11 cellular contexts compared by ENCODE assay signal in genomic region chr5:157570801-157571200, GRCh38. TPM values are rescaled to one million over a fixed set of nuclear protein-coding genes. Genes with fewer than 3 reads are reported as not detected.
DNase-seq lines count a peak whose midpoint lies in the region; ATAC-seq and TF ChIP-seq lines count a peak whose summit lies in the region.
"Had no signal": no experiment of that assay in that cellular context is flagged by ENCODE, and none has a peak within 500 bp of the region (broad histone marks: within the 10 kb centered on the region; RNA-seq: fewer than 3 reads in every experiment).

No MANE protein-coding gene starts in this region.

- peaks cover 40% of the 10 kb centered on the region for H3K4me1 ChIP-seq in effector memory CD4-positive, alpha-beta T cell (ENCODE audit: control insufficient read depth, insufficient read depth, low read length, poor library complexity, severe bottlenecking)
- peaks cover 28% of the 10 kb centered on the region for H3K4me1 ChIP-seq in stomach smooth muscle (ENCODE audit: control insufficient read depth, insufficient read depth, low read length)

- no peaks in the 10 kb centered on the region for H3K9me3 Mint-ChIP-seq in activated naive CD4-positive, alpha-beta T cell treated with anti-CD3 and anti-CD28 coated beads, Interleukin-2, amount 10 ng/mL, durations not matched to agents 7 days and 5 days
- H3K9me3 Mint-ChIP-seq in activated naive CD4-positive, alpha-beta T cell treated with anti-CD3 and anti-CD28 coated beads for 36 hours, result no peaks in the 10 kb centered on the region

- ATAC-seq in HG03439 (IDR thresholded peaks at IDR 0.05; ENCODE audit: unreplicated experiment), result peak; percentile 1

- peak overlapping the region in 1 of 2 donors; percentile 1 for H3K9ac ChIP-seq in stomach smooth muscle (ENCODE audit: low read length in 2 of 2)

- peak overlapping the region; percentile 86 for H3K4me3 Mint-ChIP-seq in activated naive CD4-positive, alpha-beta T cell treated with anti-CD3 and anti-CD28 coated beads, Interleukin-2, amount 10 ng/mL, durations not matched to agents 7 days and 5 days
- H3K4me3 Mint-ChIP-seq in activated naive CD4-positive, alpha-beta T cell treated with anti-CD3 and anti-CD28 coated beads for 36 hours, result no peak overlapping the region

- no peak for TF ChIP-seq CTCF in coronary artery (IDR thresholded peaks at IDR 0.05)
- TF ChIP-seq CTCF in RWPE1 (conservative IDR thresholded peaks at IDR 0.05; ENCODE audit: low read depth), result no peak

- DNase-seq in activated naive CD4-positive, alpha-beta T cell treated with anti-CD3 and anti-CD28 coated beads, Interleukin-2, amount 10 ng/mL, durations not matched to agents 7 days and 5 days, result no peak
- DNase-seq in activated naive CD4-positive, alpha-beta T cell treated with anti-CD3 and anti-CD28 coated beads for 36 hours, result no peak
- DNase-seq in effector memory CD4-positive, alpha-beta T cell, result no peak
- DNase-seq in coronary artery (ENCODE audit: low spot score), result no peak
- no peak for DNase-seq in RWPE1 (ENCODE audit: low spot score)
- DNase-seq in EL, result no peak
- DNase-seq: adrenal gland, NCI-H187 treated with DMSO at 0.1 percent for 48 hours had no signal

- H3K9me3 ChIP-seq in effector memory CD4-positive, alpha-beta T cell (ENCODE audit: control insufficient read depth, low read length), result no peaks in the 10 kb centered on the region
- H3K9me3 ChIP-seq in stomach smooth muscle (ENCODE audit: control insufficient read depth in 2 of 2, low read length in 2 of 2), result no peaks in the 10 kb centered on the region
- H3K9me3 ChIP-seq: adrenal gland, mucosa of descending colon had no signal

- peaks cover 16% of the 10 kb centered on the region for H3K27me3 Mint-ChIP-seq in activated naive CD4-positive, alpha-beta T cell treated with anti-CD3 and anti-CD28 coated beads, Interleukin-2, amount 10 ng/mL, durations not matched to agents 7 days and 5 days
- peaks cover 13% of the 10 kb centered on the region for H3K27me3 Mint-ChIP-seq in activated naive CD4-positive, alpha-beta T cell treated with anti-CD3 and anti-CD28 coated beads for 36 hours (ENCODE audit: low read depth)

- peak overlapping the region; percentile 75 for H3K27ac ChIP-seq in effector memory CD4-positive, alpha-beta T cell (ENCODE audit: insufficient read depth, low read length, poor library complexity, severe bottlenecking)
- H3K27ac ChIP-seq in stomach smooth muscle (ENCODE audit: low read length) (peak overlapping the region; percentile 62), coronary artery (peak overlapping the region in 1 of 2 donors; percentile 66), RWPE1 (no peak overlapping the region)
- H3K27ac ChIP-seq: adrenal gland had no signal

- no peak overlapping the region for H3K4me3 ChIP-seq in effector memory CD4-positive, alpha-beta T cell (ENCODE audit: insufficient read depth, low read depth, low read length, poor library complexity, severe bottlenecking)
- H3K4me3 ChIP-seq in stomach smooth muscle (ENCODE audit: low read length in 2 of 2) (peak overlapping the region in 1 of 2 donors; percentile 45), coronary artery (no peak overlapping the region)
- H3K4me3 ChIP-seq: adrenal gland, mucosa of descending colon had no signal

- intact Hi-C loops in activated naive CD4-positive, alpha-beta T cell treated with anti-CD3 and anti-CD28 coated beads for 36 hours (cut with micrococcal nuclease), result loop anchor here (5.0 kb wide), 1 partner anchor 36 kb away; no protein-coding TSS in a partner anchor

- CTCF ChIA-PET in activated naive CD4-positive, alpha-beta T cell treated with anti-CD3 and anti-CD28 coated beads, Interleukin-2, amount 10 ng/mL, durations not matched to agents 7 days and 5 days (lab: Charles Lee), result interaction anchor here (1.5 kb wide), 2 partner anchors 10 to 26 kb away, joined by 3 to 10 read pairs; no protein-coding TSS in a partner anchor
- CTCF ChIA-PET in activated naive CD4-positive, alpha-beta T cell treated with anti-CD3 and anti-CD28 coated beads for 36 hours (lab: Charles Lee), result no interaction called here
- CTCF ChIA-PET in RWPE1 (lab: Yijun Ruan, JAX), result no interaction called here

- H3K27ac Mint-ChIP-seq in activated naive CD4-positive, alpha-beta T cell treated with anti-CD3 and anti-CD28 coated beads, Interleukin-2, amount 10 ng/mL, durations not matched to agents 7 days and 5 days, result peak overlapping the region; percentile 90
- no peak overlapping the region for H3K27ac Mint-ChIP-seq in activated naive CD4-positive, alpha-beta T cell treated with anti-CD3 and anti-CD28 coated beads for 36 hours

- H3K36me3 Mint-ChIP-seq in activated naive CD4-positive, alpha-beta T cell treated with anti-CD3 and anti-CD28 coated beads, Interleukin-2, amount 10 ng/mL, durations not matched to agents 7 days and 5 days, result peaks cover 66% of the 10 kb centered on the region
- peaks cover 17% of the 10 kb centered on the region for H3K36me3 Mint-ChIP-seq in activated naive CD4-positive, alpha-beta T cell treated with anti-CD3 and anti-CD28 coated beads for 36 hours (ENCODE audit: low read depth)

- no peaks in the 10 kb centered on the region for H3K27me3 ChIP-seq in effector memory CD4-positive, alpha-beta T cell (replicated peaks; ENCODE audit: control insufficient read depth, insufficient read depth, low read length, poor library complexity, severe bottlenecking)
- H3K27me3 ChIP-seq in stomach smooth muscle (ENCODE audit: control insufficient read depth in 1 of 2, insufficient read depth in 2 of 2, low read length in 2 of 2), result no peaks in the 10 kb centered on the region
- H3K27me3 ChIP-seq: adrenal gland had no signal

- peaks cover 6% of the 10 kb centered on the region for H3K36me3 ChIP-seq in effector memory CD4-positive, alpha-beta T cell (ENCODE audit: control insufficient read depth, insufficient read depth, low read length)
- H3K36me3 ChIP-seq in stomach smooth muscle (ENCODE audit: control insufficient read depth in 2 of 2, insufficient read depth in 2 of 2, low read length in 2 of 2), result peaks cover 14 to 19% of the 10 kb centered on the region in 2 donors
- H3K36me3 ChIP-seq: adrenal gland had no signal

- peaks cover 75% of the 10 kb centered on the region for H3K4me1 Mint-ChIP-seq in activated naive CD4-positive, alpha-beta T cell treated with anti-CD3 and anti-CD28 coated beads, Interleukin-2, amount 10 ng/mL, durations not matched to agents 7 days and 5 days
- peaks cover 33% of the 10 kb centered on the region for H3K4me1 Mint-ChIP-seq in activated naive CD4-positive, alpha-beta T cell treated with anti-CD3 and anti-CD28 coated beads for 36 hours (ENCODE audit: low read depth)

- POLR2A ChIA-PET in RWPE1 (lab: Yijun Ruan, JAX; ENCODE audit: low non-redundant PET), result no interaction called here

RNA-seq across cellular contexts. Expression of gene ADAM19, which starts 4.8 kb away (rescaled TPM):
- total RNA-seq in activated naive CD4-positive, alpha-beta T cell treated with anti-CD3 and anti-CD28 coated beads for 36 hours, result 10 to 100 TPM; 37.3 to 39.3 TPM
